ENCODE assay signal across 16 cellular contexts in genomic region chr9:94160594-94161501, GRCh38.
A peak's percentile ranks its signal among the peaks of the same experiment; 100 is the strongest.
DNase-seq lines count a peak whose midpoint lies in the region; ATAC-seq and TF ChIP-seq lines count a peak whose summit lies in the region.
"Had no signal": no experiment of that assay in that cellular context is flagged by ENCODE, and none has a peak within 500 bp of the region (broad histone marks: within the 10 kb centered on the region; RNA-seq: fewer than 3 reads in every experiment).

No MANE protein-coding gene starts in this region.

- no peak overlapping the region for H4K91ac ChIP-seq in IMR-90 (ENCODE audit: insufficient read depth, low read depth, low read length)

- H3K4me3 ChIP-seq in IMR-90 (ENCODE audit: insufficient read depth, low read depth, low read length) (no peak overlapping the region), choroid plexus epithelial cell (ENCODE audit: low read depth, low read length) (no peak overlapping the region), neural progenitor cell (no peak overlapping the region)
- H3K4me3 ChIP-seq: tibial nerve had no signal

- no peak overlapping the region for H4K5ac ChIP-seq in IMR-90 (ENCODE audit: low read depth, low read length)

- no peak overlapping the region for H2BK15ac ChIP-seq in IMR-90 (ENCODE audit: low read depth, low read length)

- no peak overlapping the region for H3K9ac ChIP-seq in IMR-90 (ENCODE audit: low read depth, low read length)
- no peak overlapping the region for H3K9ac ChIP-seq in neural progenitor cell

- in situ Hi-C loops in IMR-90 (cut with MboI; ENCODE audit: low sequenced_read_pairs) = loop anchor here (25.0 kb wide), 2 partner anchors 101 to 699 kb away; partner anchors contain the start of genes FAM120A, FAM120AOS and ZNF169

- peaks cover 3% of the 10 kb centered on the region; the same call in 1 of the 2 replicates for H3K9me1 ChIP-seq in IMR-90 (ENCODE audit: insufficient read depth, low read length)

- H3K4me1 Mint-ChIP-seq in neural progenitor cell = peaks cover 8% of the 10 kb centered on the region
- H3K4me1 Mint-ChIP-seq in T-helper 17 cell = peaks cover 16% of the 10 kb centered on the region

- no peak overlapping the region for H3K4me2 ChIP-seq in IMR-90 (ENCODE audit: low read depth, low read length)
- H3K4me2 ChIP-seq in neural progenitor cell = no peak overlapping the region

- H3K79me2 ChIP-seq in neural progenitor cell (ENCODE audit: low read depth) = no peaks in the 10 kb centered on the region

- H3K18ac ChIP-seq in IMR-90 (ENCODE audit: low read depth, low read length) = no peak overlapping the region

- no peak overlapping the region for H2BK120ac ChIP-seq in IMR-90 (ENCODE audit: low read depth, low read length)

- peaks cover 2% of the 10 kb centered on the region; the same call in 1 of the 2 replicates for H3K4me1 ChIP-seq in IMR-90 (ENCODE audit: control insufficient read depth, insufficient read depth, low read length)
- no peaks in the 10 kb centered on the region for H3K4me1 ChIP-seq in neural progenitor cell

- ATAC-seq in IMR-90 (ENCODE audit: low read depth) (no peak), T-helper 17 cell (no peak)
- ATAC-seq: activated naive CD4-positive, alpha-beta T cell treated with anti-CD3 and anti-CD28 coated beads, Interleukin-2, amount 50 U/mL, for 72 hours; left colon had no signal

- peaks cover 2% of the 10 kb centered on the region for H3K36me3 Mint-ChIP-seq in neural progenitor cell
- no peaks in the 10 kb centered on the region for H3K36me3 Mint-ChIP-seq in T-helper 17 cell (ENCODE audit: low read depth)
- H3K36me3 Mint-ChIP-seq: activated naive CD4-positive, alpha-beta T cell treated with anti-CD3 and anti-CD28 coated beads, Interleukin-2, amount 50 U/mL, for 72 hours had no signal

- no peak overlapping the region for H2BK5ac ChIP-seq in IMR-90 (ENCODE audit: low read depth, low read length, poor library complexity, severe bottlenecking)

- H3K27ac Mint-ChIP-seq in neural progenitor cell = no peak overlapping the region
- H3K27ac Mint-ChIP-seq in T-helper 17 cell = no peak overlapping the region
- H3K27ac Mint-ChIP-seq: activated B cell treated with CpG ODN at 0.5 μM for 24 hours had no signal

- H3K27ac ChIP-seq in IMR-90 (ENCODE audit: insufficient read depth, low read length) = no peak overlapping the region
- H3K27ac ChIP-seq in neural progenitor cell = no peak overlapping the region
- H3K27ac ChIP-seq: C4-2B had no signal

- H3K23ac ChIP-seq in IMR-90 (ENCODE audit: low read depth, low read length) = no peak overlapping the region

- H2AK5ac ChIP-seq in IMR-90 (ENCODE audit: low read depth, low read length) = no peak overlapping the region

- dilution Hi-C loops in IMR-90 (cut with HindIII; ENCODE audit: low sequenced_read_pairs, unreplicated experiment) = no loop called here

- no peaks in the 10 kb centered on the region for H3K9me3 ChIP-seq in IMR-90 (ENCODE audit: control insufficient read depth, insufficient read depth, low read length)
- no peaks in the 10 kb centered on the region for H3K9me3 ChIP-seq in neural progenitor cell (ENCODE audit: low read depth)
- H3K9me3 ChIP-seq in T-helper 17 cell (ENCODE audit: control insufficient read depth, low read length, poor library complexity, severe bottlenecking) = no peaks in the 10 kb centered on the region
- H3K9me3 ChIP-seq: tibial nerve had no signal

- no peak for TF ChIP-seq POLR2A in IMR-90 (IDR thresholded peaks at IDR 0.05; ENCODE audit: low read depth, low read length)

- H2BK20ac ChIP-seq in IMR-90 (ENCODE audit: low read depth, low read length) = no peak overlapping the region

- no TSS peak for BruUV-seq in IMR-90 (replicated peaks; lab: Mats Ljungman, UMichigan)

- no peak overlapping the region for H3K56ac ChIP-seq in IMR-90 (ENCODE audit: extremely low read depth, insufficient read depth, low read length)

- H3K9me3 Mint-ChIP-seq in neural progenitor cell = no peaks in the 10 kb centered on the region
- H3K9me3 Mint-ChIP-seq: activated B cell treated with CpG ODN at 0.5 μM for 24 hours; activated naive CD4-positive, alpha-beta T cell treated with anti-CD3 and anti-CD28 coated beads, Interleukin-2, amount 50 U/mL, for 72 hours; central memory CD8-positive, alpha-beta T cell had no signal

- 0 out of 4 replicates have a peak, but pooled peaks cover 0 to 3% of the 10 kb centered on the region in 2 experiments for H3K79me1 ChIP-seq in IMR-90 (ENCODE audit: low read depth in 1 of 2, low read length in 2 of 2)

- H4K20me1 ChIP-seq in IMR-90 (ENCODE audit: insufficient read depth, low read length) = no peaks in the 10 kb centered on the region
- H4K20me1 ChIP-seq in neural progenitor cell (ENCODE audit: low read depth) = no peaks in the 10 kb centered on the region

- DNase-seq in IMR-90 = no peak
- DNase-seq in choroid plexus epithelial cell (ENCODE audit: low read depth) = no peak
- no peak for DNase-seq in neural progenitor cell (ENCODE audit: low spot score)
- no peak for DNase-seq in activated CD4-positive, alpha-beta T cell treated with anti-CD3 and anti-CD28 coated beads, Interleukin-2, amount 50 U/mL, for 1 hour
- DNase-seq in NCI-H187 treated with DMSO at 0.1 percent for 48 hours (lab: John Stamatoyannopoulos, UW) = no peak
- DNase-seq in T-helper 9 cell = no peak
- no peak for DNase-seq in T-helper 17 cell
- DNase-seq: activated B cell treated with CpG ODN at 0.5 μM for 24 hours, hippocampal formation, KBM-7, left colon had no signal

- peaks cover 4% of the 10 kb centered on the region for H3K27me3 Mint-ChIP-seq in neural progenitor cell (ENCODE audit: insufficient read depth, low read depth)
- peaks cover 6% of the 10 kb centered on the region for H3K27me3 Mint-ChIP-seq in T-helper 17 cell
- H3K27me3 Mint-ChIP-seq: activated B cell treated with CpG ODN at 0.5 μM for 24 hours; central memory CD8-positive, alpha-beta T cell had no signal

- H3K36me3 ChIP-seq in IMR-90 (ENCODE audit: control insufficient read depth, insufficient read depth, low read length) (no peaks in the 10 kb centered on the region), neural progenitor cell (no peaks in the 10 kb centered on the region)
- H3K36me3 ChIP-seq: tibial nerve had no signal

- 90% methylated on average over 2 of the region's 11 CpGs; no CpG with 5 or more reads in 1 of the 2 experiments for WGBS in IMR-90 (ENCODE audit: extremely low coverage in 2 of 2, insufficient read length in 1 of 2), 2 experiments

- H3K27me3 ChIP-seq in IMR-90 (ENCODE audit: control insufficient read depth, insufficient read depth, low read length) (no peaks in the 10 kb centered on the region), neural progenitor cell (no peaks in the 10 kb centered on the region)
- H3K27me3 ChIP-seq: tibial nerve had no signal

- intact Hi-C loops in IMR-90 (cut with micrococcal nuclease) = no loop called here

- no peak overlapping the region for H4K8ac ChIP-seq in IMR-90 (ENCODE audit: low read depth in 2 of 2, low read length in 2 of 2)

- H2AFZ ChIP-seq in IMR-90 (replicated peaks; ENCODE audit: low read length, poor library complexity) (no peak overlapping the region), neural progenitor cell (replicated peaks) (no peak overlapping the region)

- H3K4ac ChIP-seq in IMR-90 (ENCODE audit: low read depth, low read length) = no peak overlapping the region

- TF ChIP-seq CTCF in GM12872 (IDR thresholded peaks at IDR 0.05; ENCODE audit: insufficient read depth, low read depth, low read length) = 0 out of 3 replicates have a peak, but pooled peaks have one; percentile 7
- TF ChIP-seq CTCF in IMR-90 (conservative IDR thresholded peaks at IDR 0.05; ENCODE audit: low read depth, low read length) = 0 out of 2 replicates have a peak, but pooled peaks have one; percentile 7
- TF ChIP-seq CTCF in choroid plexus epithelial cell (conservative IDR thresholded peaks at IDR 0.05; ENCODE audit: low read depth, low read length) = peak; percentile 36
- TF ChIP-seq CTCF in neural progenitor cell (IDR thresholded peaks at IDR 0.05) = peak; percentile 6

- CTCF ChIA-PET in IMR-90 (lab: Yijun Ruan, JAX) = interaction anchor here (0.6 to 1.0 kb wide), 3 partner anchors 83 to 123 kb away, joined by 3 read pairs; no protein-coding TSS in a partner anchor

- H2AK9ac ChIP-seq in IMR-90 (replicated peaks; ENCODE audit: low read depth, low read length, poor library complexity) = no peak overlapping the region

- H3K4me3 Mint-ChIP-seq in neural progenitor cell (no peak overlapping the region), T-helper 17 cell (no peak overlapping the region)
- H3K4me3 Mint-ChIP-seq: activated B cell treated with CpG ODN at 0.5 μM for 24 hours; central memory CD8-positive, alpha-beta T cell had no signal

- H3K14ac ChIP-seq in IMR-90 (replicated peaks; ENCODE audit: low read depth, low read length) = no peak overlapping the region

- POLR2A ChIA-PET in IMR-90 (lab: Charles Lee; ENCODE audit: unreplicated experiment) = no interaction called here

- no peak for TF ChIP-seq RAD21 in IMR-90 (IDR thresholded peaks at IDR 0.05; ENCODE audit: low read length)

- H3F3A ChIP-seq in neural progenitor cell (ENCODE audit: low read depth) = peaks cover 4% of the 10 kb centered on the region

TF ChIP-seq in IMR-90, 13 proteins besides CTCF, POLR2A, EP300 and RAD21 (continues in another document):
- no peak for TF ChIP-seq NFE2L2 (IDR thresholded peaks at IDR 0.05; ENCODE audit: low read depth, low read length)
- TF ChIP-seq USF2 (IDR thresholded peaks at IDR 0.05; ENCODE audit: low read depth, low read length) = no peak
- TF ChIP-seq RFX5 (IDR thresholded peaks at IDR 0.05; ENCODE audit: low read depth, low read length) = no peak
- TF ChIP-seq FOS (IDR thresholded peaks at IDR 0.05; ENCODE audit: low read depth, low read length) = no peak
- no peak for TF ChIP-seq BHLHE40 (IDR thresholded peaks at IDR 0.05; ENCODE audit: low read depth, low read length)
- no peak for TF ChIP-seq MAFK (IDR thresholded peaks at IDR 0.05; ENCODE audit: low read depth, low read length)
- no peak for TF ChIP-seq CHD1 (IDR thresholded peaks at IDR 0.05; ENCODE audit: low read depth, low read length)
- no peak for TF ChIP-seq CEBPB (IDR thresholded peaks at IDR 0.05; ENCODE audit: low read depth, low read length)
- no peak for TF ChIP-seq SMC3 (IDR thresholded peaks at IDR 0.05; ENCODE audit: low read depth, low read length)
- no peak for TF ChIP-seq MXI1 (IDR thresholded peaks at IDR 0.05; ENCODE audit: borderline replicate concordance, low read depth, low read length)
- TF ChIP-seq MAZ (IDR thresholded peaks at IDR 0.05; ENCODE audit: borderline replicate concordance, low read depth, low read length) = no peak
- TF ChIP-seq RCOR1 (IDR thresholded peaks at IDR 0.05; ENCODE audit: insufficient replicate concordance, low read length) = no peak
